ENCODE assay signal across 40 cellular contexts in genomic region chr1:209037064-209037463, GRCh38.
"Had no signal": no experiment of that assay in that cellular context is flagged by ENCODE, and none has a peak within 500 bp of the region (broad histone marks: within the 10 kb centered on the region; RNA-seq: fewer than 3 reads in every experiment).

No MANE protein-coding gene starts in this region.

- H3K27ac ChIP-seq: adrenal gland, ascending aorta, body of pancreas, brain microvascular endothelial cell, breast epithelium, cardiac muscle cell had no signal

- ATAC-seq: activated naive CD4-positive, alpha-beta T cell treated with anti-CD3 and anti-CD28 coated beads, Interleukin-2, amount 50 U/mL, for 72 hours; activated naive CD8-positive, alpha-beta T cell treated with anti-CD3 and anti-CD28 coated beads, Interleukin-2, amount 50 U/mL, for 24 hours; activated T-cell treated with anti-CD3 and anti-CD28 coated beads, Interleukin-2, amount 50 U/mL, for 4 hours; activated T-cell treated with anti-CD3 and anti-CD28 coated beads, Interleukin-2, amount 50 U/mL, for 72 hours; activated T-helper 17 cell treated with anti-CD3 and anti-CD28 coated beads, Interleukin-2, amount 50 U/mL, for 72 hours; body of pancreas had no signal

- H3K9me3 Mint-ChIP-seq: activated naive CD4-positive, alpha-beta T cell treated with anti-CD3 and anti-CD28 coated beads for 36 hours; activated naive CD4-positive, alpha-beta T cell treated with anti-CD3 and anti-CD28 coated beads, Interleukin-2, amount 10 ng/mL, durations not matched to agents 7 days and 5 days; activated naive CD8-positive, alpha-beta T cell treated with anti-CD3 and anti-CD28 coated beads for 36 hours; activated T-cell treated with anti-CD3 and anti-CD28 coated beads, Interleukin-2, amount 50 U/mL, for 24 hours; activated T-cell treated with anti-CD3 and anti-CD28 coated beads, Interleukin-2, amount 50 U/mL, for 4 hours; activated T-helper 1 cell treated with anti-CD3 and anti-CD28 coated beads, Interleukin-12 subunit alpha, Interleukin-12 subunit beta, Interleukin-2, Interleukin-4 antibody, amounts not matched to agents 30 ng/mL and 10 ng/mL and 1 ng/mL, durations not matched to agents 14 hours and 24 hours and 36 hours; activated T-helper 17 cell treated with anti-CD3 and anti-CD28 coated beads, Interleukin-2, amount 50 U/mL, for 72 hours; activated T-helper 2 cell treated with anti-CD3 and anti-CD28 coated beads, Interferon-gamma antibody, Interleukin-2, Interleukin-4, amounts not matched to agents 10 μg/mL and 5 μg/mL and 100 μg/mL, durations not matched to agents 14 hours and 24 hours and 36 hours; central memory CD8-positive, alpha-beta T cell had no signal

- H3K9me3 ChIP-seq: adrenal gland, ascending aorta, body of pancreas, breast epithelium had no signal

- H3K36me3 ChIP-seq: adrenal gland, ascending aorta, brain microvascular endothelial cell, breast epithelium, cardiac muscle cell had no signal

- H3K4me3 ChIP-seq: adrenal gland, ascending aorta, body of pancreas, breast epithelium, cardiac muscle cell had no signal

- H3K4me1 Mint-ChIP-seq: activated naive CD4-positive, alpha-beta T cell treated with anti-CD3 and anti-CD28 coated beads, Interleukin-2, amount 10 ng/mL, durations not matched to agents 7 days and 5 days; activated naive CD4-positive, alpha-beta T cell treated with anti-CD3 and anti-CD28 coated beads, Interleukin-2, amount 50 U/mL, for 24 hours; activated naive CD8-positive, alpha-beta T cell treated with anti-CD3 and anti-CD28 coated beads, Interleukin-2, amount 10 ng/mL, durations not matched to agents 7 days and 5 days; activated T-helper 17 cell treated with anti-CD3 and anti-CD28 coated beads, Interleukin-2, amount 50 U/mL, for 72 hours; central memory CD8-positive, alpha-beta T cell had no signal

- H3K27me3 Mint-ChIP-seq: activated naive CD4-positive, alpha-beta T cell treated with anti-CD3 and anti-CD28 coated beads, Interleukin-2, amount 10 ng/mL, durations not matched to agents 7 days and 5 days; brain had no signal

- H3K4me1 ChIP-seq: adrenal gland, ascending aorta, body of pancreas, breast epithelium had no signal

- FAIRE-seq: astrocyte, bronchial epithelial cell had no signal

- DNase-seq: activated effector memory CD4-positive, alpha-beta T cell treated with anti-CD3 and anti-CD28 coated beads, Interleukin-2, amount 50 U/mL, for 16 hours; activated effector memory CD4-positive, alpha-beta T cell treated with Interleukin-2 at 50 U/mL for 16 hours; activated gamma-delta T cell; activated gamma-delta T cell treated with Interleukin-2 at 50 U/mL for 16 hours; activated naive CD4-positive, alpha-beta T cell; activated naive CD4-positive, alpha-beta T cell treated with anti-CD3 and anti-CD28 coated beads for 36 hours; activated naive CD4-positive, alpha-beta T cell treated with anti-CD3 and anti-CD28 coated beads, Interleukin-2, amount 10 ng/mL, durations not matched to agents 7 days and 5 days; activated naive CD4-positive, alpha-beta T cell treated with anti-CD3 and anti-CD28 coated beads, Interleukin-2, amount 50 U/mL, for 16 hours; activated naive CD4-positive, alpha-beta T cell treated with Interleukin-2 at 50 U/mL for 16 hours; activated naive CD8-positive, alpha-beta T cell treated with anti-CD3 and anti-CD28 coated beads for 36 hours; activated naive CD8-positive, alpha-beta T cell treated with anti-CD3 and anti-CD28 coated beads, Interleukin-2, amount 10 ng/mL, durations not matched to agents 7 days and 5 days; activated naive CD8-positive, alpha-beta T cell treated with anti-CD3 and anti-CD28 coated beads, Interleukin-2, amount 50 U/mL, for 24 hours; activated T-cell treated with anti-CD3 and anti-CD28 coated beads, Interleukin-2, amount 50 U/mL, for 1 hour; activated T-cell treated with anti-CD3 and anti-CD28 coated beads, Interleukin-2, amount 50 U/mL, for 24 hours; activated T-cell treated with anti-CD3 and anti-CD28 coated beads, Interleukin-2, amount 50 U/mL, for 4 hours; activated T-cell treated with anti-CD3 and anti-CD28 coated beads, Interleukin-2, amount 50 U/mL, for 48 hours; activated T-cell treated with anti-CD3 and anti-CD28 coated beads, Interleukin-2, amount 50 U/mL, for 72 hours; adrenal gland; amniotic stem cell; amygdala; anterior cingulate cortex; aorta; body of pancreas; brain microvascular endothelial cell; caudate nucleus; central memory CD4-positive, alpha-beta T cell; cerebellar nuclear complex had no signal

- H3K36me3 Mint-ChIP-seq: activated naive CD4-positive, alpha-beta T cell treated with anti-CD3 and anti-CD28 coated beads, Interleukin-2, amount 10 ng/mL, durations not matched to agents 7 days and 5 days; activated naive CD4-positive, alpha-beta T cell treated with anti-CD3 and anti-CD28 coated beads, Interleukin-2, amount 50 U/mL, for 24 hours; activated naive CD4-positive, alpha-beta T cell treated with anti-CD3 and anti-CD28 coated beads, Interleukin-2, amount 50 U/mL, for 72 hours; activated naive CD8-positive, alpha-beta T cell; activated naive CD8-positive, alpha-beta T cell treated with anti-CD3 and anti-CD28 coated beads for 36 hours; activated naive CD8-positive, alpha-beta T cell treated with anti-CD3 and anti-CD28 coated beads, Interleukin-2, amount 10 ng/mL, durations not matched to agents 7 days and 5 days; brain had no signal

- H3K27me3 ChIP-seq: adrenal gland, ascending aorta, body of pancreas, brain microvascular endothelial cell, breast epithelium, cardiac muscle cell had no signal

- H3K4me3 Mint-ChIP-seq: activated naive CD4-positive, alpha-beta T cell treated with anti-CD3 and anti-CD28 coated beads for 36 hours; activated naive CD4-positive, alpha-beta T cell treated with anti-CD3 and anti-CD28 coated beads, Interleukin-2, amount 10 ng/mL, durations not matched to agents 7 days and 5 days; activated naive CD4-positive, alpha-beta T cell treated with anti-CD3 and anti-CD28 coated beads, Interleukin-2, amount 50 U/mL, for 24 hours; activated naive CD8-positive, alpha-beta T cell; activated naive CD8-positive, alpha-beta T cell treated with anti-CD3 and anti-CD28 coated beads for 36 hours; activated naive CD8-positive, alpha-beta T cell treated with anti-CD3 and anti-CD28 coated beads, Interleukin-2, amount 10 ng/mL, durations not matched to agents 7 days and 5 days; activated naive CD8-positive, alpha-beta T cell treated with anti-CD3 and anti-CD28 coated beads, Interleukin-2, amount 50 U/mL, for 24 hours; activated T-cell treated with anti-CD3 and anti-CD28 coated beads, Interleukin-2, amount 50 U/mL, for 24 hours; activated T-cell treated with anti-CD3 and anti-CD28 coated beads, Interleukin-2, amount 50 U/mL, for 4 hours; activated T-cell treated with anti-CD3 and anti-CD28 coated beads, Interleukin-2, amount 50 U/mL, for 72 hours; activated T-helper 1 cell treated with anti-CD3 and anti-CD28 coated beads, Interleukin-12 subunit alpha, Interleukin-12 subunit beta, Interleukin-2, Interleukin-4 antibody, amounts not matched to agents 30 ng/mL and 10 ng/mL and 1 ng/mL, durations not matched to agents 14 hours and 24 hours and 36 hours; activated T-helper 17 cell treated with anti-CD3 and anti-CD28 coated beads, Interleukin-2, amount 50 U/mL, for 72 hours; brain; central memory CD8-positive, alpha-beta T cell had no signal

- H3K27ac Mint-ChIP-seq: activated naive CD4-positive, alpha-beta T cell treated with anti-CD3 and anti-CD28 coated beads for 36 hours; activated naive CD4-positive, alpha-beta T cell treated with anti-CD3 and anti-CD28 coated beads, Interleukin-2, amount 10 ng/mL, durations not matched to agents 7 days and 5 days; activated naive CD4-positive, alpha-beta T cell treated with anti-CD3 and anti-CD28 coated beads, Interleukin-2, amount 50 U/mL, for 24 hours; activated naive CD4-positive, alpha-beta T cell treated with anti-CD3 and anti-CD28 coated beads, Interleukin-2, amount 50 U/mL, for 72 hours; activated naive CD8-positive, alpha-beta T cell; activated naive CD8-positive, alpha-beta T cell treated with anti-CD3 and anti-CD28 coated beads for 36 hours; activated naive CD8-positive, alpha-beta T cell treated with anti-CD3 and anti-CD28 coated beads, Interleukin-2, amount 10 ng/mL, durations not matched to agents 7 days and 5 days; activated naive CD8-positive, alpha-beta T cell treated with anti-CD3 and anti-CD28 coated beads, Interleukin-2, amount 50 U/mL, for 24 hours; activated T-cell treated with anti-CD3 and anti-CD28 coated beads, Interleukin-2, amount 50 U/mL, for 24 hours; activated T-cell treated with anti-CD3 and anti-CD28 coated beads, Interleukin-2, amount 50 U/mL, for 72 hours; activated T-helper 1 cell treated with anti-CD3 and anti-CD28 coated beads, Interleukin-12 subunit alpha, Interleukin-12 subunit beta, Interleukin-2, Interleukin-4 antibody, amounts not matched to agents 30 ng/mL and 10 ng/mL and 1 ng/mL, durations not matched to agents 14 hours and 24 hours and 36 hours; activated T-helper 17 cell treated with anti-CD3 and anti-CD28 coated beads, Interleukin-2, amount 50 U/mL, for 72 hours; activated T-helper 2 cell treated with anti-CD3 and anti-CD28 coated beads, Interferon-gamma antibody, Interleukin-2, Interleukin-4, amounts not matched to agents 10 μg/mL and 5 μg/mL and 100 μg/mL, durations not matched to agents 14 hours and 24 hours and 36 hours; brain had no signal
